ENCODE assay signal across 1 cellular context in genomic region chr20:34302312-34302722, GRCh38.
TF ChIP-seq lines count a peak whose summit lies in the region.

No MANE protein-coding gene starts in this region.

TF ChIP-seq in HepG2, 621 proteins besides CTCF, POLR2A, EP300 and RAD21 (continued from another document):
- TF ChIP-seq AFF4 (CRISPR knock-in tag; IDR thresholded peaks at IDR 0.05) = no peak
- TF ChIP-seq ATM (IDR thresholded peaks at IDR 0.05; ENCODE audit: borderline replicate concordance) = no peak
- TF ChIP-seq NFIC (IDR thresholded peaks at IDR 0.05; ENCODE audit: low read length) = no peak
- no peak for TF ChIP-seq HOXD1 (CRISPR knock-in tag; IDR thresholded peaks at IDR 0.05)
- no peak for TF ChIP-seq ZNF550 (CRISPR knock-in tag; IDR thresholded peaks at IDR 0.05; ENCODE audit: borderline replicate concordance)
- no peak for TF ChIP-seq NFE2L2 (IDR thresholded peaks at IDR 0.05; ENCODE audit: low read length)
- TF ChIP-seq NFYB (CRISPR knock-in tag; IDR thresholded peaks at IDR 0.05) = no peak
- TF ChIP-seq CBX5 (CRISPR knock-in tag; IDR thresholded peaks at IDR 0.05; ENCODE audit: borderline replicate concordance) = no peak
- TF ChIP-seq FOXO1 (CRISPR knock-in tag; IDR thresholded peaks at IDR 0.05) = no peak
- no peak for TF ChIP-seq DPF2 (CRISPR knock-in tag; IDR thresholded peaks at IDR 0.05; ENCODE audit: borderline replicate concordance, low read depth)
- no peak for TF ChIP-seq HOXA7 (CRISPR knock-in tag; IDR thresholded peaks at IDR 0.05)
- TF ChIP-seq ZNF460 (CRISPR knock-in tag; IDR thresholded peaks at IDR 0.05; ENCODE audit: borderline replicate concordance) = no peak
- TF ChIP-seq HBP1 (CRISPR knock-in tag; IDR thresholded peaks at IDR 0.05; ENCODE audit: low read depth) = no peak
